In the genomic region with DNA sequence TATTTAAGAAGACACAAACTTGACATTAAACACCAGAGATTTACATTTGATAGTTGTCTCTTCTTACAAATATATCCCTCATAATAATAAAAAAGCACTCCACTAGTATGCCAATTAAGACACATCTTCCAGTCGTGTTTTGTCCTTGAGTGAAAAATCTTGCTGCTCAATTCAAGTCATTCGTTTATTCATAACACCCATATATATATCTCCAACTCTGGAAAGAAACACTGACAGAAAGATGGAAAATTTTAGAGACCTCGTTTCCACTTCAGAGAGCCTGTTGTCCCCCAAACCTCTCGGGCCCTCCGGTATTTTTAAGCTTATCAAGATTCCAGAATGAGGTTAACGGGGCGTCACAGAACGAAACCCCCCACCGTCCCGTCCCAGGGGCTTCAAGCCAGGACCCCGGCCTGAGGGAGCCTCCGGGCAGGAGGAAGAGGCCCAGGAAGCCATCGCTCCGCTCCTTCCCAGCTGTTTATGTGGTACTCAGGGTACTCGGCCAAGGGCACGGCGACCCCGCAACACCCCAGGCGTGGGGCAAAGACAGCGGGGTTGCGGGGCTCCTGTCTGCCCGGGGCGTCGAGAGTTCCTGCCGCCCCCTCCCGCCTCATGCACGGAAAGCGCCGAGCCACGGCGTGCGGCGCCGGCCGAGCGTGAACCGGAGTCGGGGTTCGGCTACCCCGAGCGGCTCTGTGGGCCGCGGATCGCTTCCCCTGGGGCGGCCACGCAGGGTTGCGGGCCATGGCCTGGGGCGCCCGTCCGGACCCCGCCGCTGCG, we compare ENCODE assay signal across 8 cellular contexts.
DNase-seq lines count a peak whose midpoint lies in the region; ATAC-seq and TF ChIP-seq lines count a peak whose summit lies in the region.

No MANE protein-coding gene starts in this region.

- H3K4me1 ChIP-seq in ACC112 (ENCODE audit: control insufficient read depth, insufficient read depth, low read length, unreplicated experiment) (peaks cover 21% of the 10 kb centered on the region), endocrine pancreas (ENCODE audit: control insufficient read depth, insufficient read depth, low read length) (peaks cover 4% of the 10 kb centered on the region), muscle layer of duodenum (ENCODE audit: control insufficient read depth in 1 of 2, insufficient read depth in 2 of 2, low read length in 2 of 2) (peaks cover 10% of the 10 kb centered on the region in 2 donors)

- peak overlapping the region; percentile 90 for H3K4me3 ChIP-seq in ACC112 (ENCODE audit: low read depth, low read length)
- peak overlapping the region; percentile 51 for H3K4me3 ChIP-seq in WI38 (ENCODE audit: low read depth, low read length)
- H3K4me3 ChIP-seq in endocrine pancreas (ENCODE audit: control insufficient read depth, insufficient read depth, low read length), result peak overlapping the region; percentile 41
- peak overlapping the region; percentile 13 to 58 for H3K4me3 ChIP-seq in muscle layer of duodenum (ENCODE audit: low read depth in 1 of 2, low read length in 2 of 2)

- H3K36me3 ChIP-seq in ACC112 (ENCODE audit: insufficient read depth, low read length), result no peaks in the 10 kb centered on the region
- no peaks in the 10 kb centered on the region for H3K36me3 ChIP-seq in endocrine pancreas (ENCODE audit: control insufficient read depth, insufficient read depth, low read length)
- no peaks in the 10 kb centered on the region for H3K36me3 ChIP-seq in muscle layer of duodenum (ENCODE audit: control insufficient read depth in 1 of 2, insufficient read depth in 2 of 2, low read length in 2 of 2)

- H2AFZ ChIP-seq in ACC112 (ENCODE audit: low read length, unreplicated experiment), result peak overlapping the region; percentile 81

- no peaks in the 10 kb centered on the region for H3K9me3 ChIP-seq in endocrine pancreas (ENCODE audit: control insufficient read depth, low read length)
- no peaks in the 10 kb centered on the region for H3K9me3 ChIP-seq in muscle layer of duodenum (ENCODE audit: control insufficient read depth in 1 of 2, low read length in 2 of 2)

- peaks cover 32% of the 10 kb centered on the region for H3K79me2 ChIP-seq in ACC112 (ENCODE audit: control insufficient read depth, insufficient read depth, low read length, unreplicated experiment)

- H3K27me3 ChIP-seq in ACC112 (ENCODE audit: insufficient read depth, low read length) (no peaks in the 10 kb centered on the region), endocrine pancreas (ENCODE audit: control insufficient read depth, insufficient read depth, low read length) (no peaks in the 10 kb centered on the region), muscle layer of duodenum (ENCODE audit: low read depth, low read length) (no peaks in the 10 kb centered on the region)

- peak overlapping the region; percentile 51 for H3K27ac ChIP-seq in ACC112 (ENCODE audit: low read depth, low read length)
- peak overlapping the region; percentile 79 for H3K27ac ChIP-seq in muscle layer of duodenum (ENCODE audit: low read length)

- H3K9ac ChIP-seq in endocrine pancreas (ENCODE audit: control insufficient read depth, insufficient read depth, low read length), result peak overlapping the region; percentile 82

- TF ChIP-seq CTCF in WI38 (IDR thresholded peaks at IDR 0.05; ENCODE audit: low read depth, low read length), result no peak

- no peak for DNase-seq in activated effector memory CD4-positive, alpha-beta T cell treated with Interleukin-2 at 50 U/mL for 16 hours
- no peak for DNase-seq in OCI-M2 (lab: John Stamatoyannopoulos, UW; ENCODE audit: unreplicated experiment)

- ATAC-seq in GM21786 (IDR thresholded peaks at IDR 0.05; ENCODE audit: unreplicated experiment) (peak; percentile 7), HG03196 (IDR thresholded peaks at IDR 0.05; ENCODE audit: unreplicated experiment) (no peak)

Comparison
In these comparisons a context has a peak if more than half of its experiments do, and no peak if none do; other contexts are left out.
1. H3K4me3 ChIP-seq: peak in every context shown above with its lines; median percentile 90 in ACC112; 51 in WI38; 41 in endocrine pancreas; 36 in muscle layer of duodenum.